Comparison of ENCODE assay signal across 1 cellular context in the genomic region with DNA sequence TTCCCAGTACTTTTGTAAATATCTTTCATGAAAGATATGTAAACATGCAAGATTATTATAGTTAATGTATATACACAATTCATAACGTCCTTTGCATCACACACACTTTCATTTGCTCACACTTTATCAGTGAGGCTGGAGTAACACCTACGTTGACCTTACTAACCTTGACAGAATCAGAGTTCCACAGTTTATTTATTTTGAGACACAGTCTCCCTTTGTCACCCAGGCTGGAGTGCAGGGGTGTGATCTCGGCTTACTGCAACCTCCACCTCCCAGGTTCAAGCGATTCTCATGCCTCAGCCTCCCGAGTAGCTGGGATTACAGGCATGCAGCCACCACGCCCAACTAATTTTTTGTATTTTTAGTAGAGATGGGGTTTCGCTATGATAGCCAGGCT. TPM values are rescaled to one million over a fixed set of nuclear protein-coding genes. Genes with fewer than 3 reads are reported as not detected.
"Had no signal": no experiment of that assay in that cellular context is flagged by ENCODE, and none has a peak within 500 bp of the region (broad histone marks: within the 10 kb centered on the region; RNA-seq: fewer than 3 reads in every experiment).

No MANE protein-coding gene starts in this region.

RNA-seq across cellular contexts. Expression of gene KIF24, which starts 28.0 kb away (rescaled TPM):
- polyA plus RNA-seq: naive thymus-derived CD8-positive, alpha-beta T cell had no signal
